In the genomic region with DNA sequence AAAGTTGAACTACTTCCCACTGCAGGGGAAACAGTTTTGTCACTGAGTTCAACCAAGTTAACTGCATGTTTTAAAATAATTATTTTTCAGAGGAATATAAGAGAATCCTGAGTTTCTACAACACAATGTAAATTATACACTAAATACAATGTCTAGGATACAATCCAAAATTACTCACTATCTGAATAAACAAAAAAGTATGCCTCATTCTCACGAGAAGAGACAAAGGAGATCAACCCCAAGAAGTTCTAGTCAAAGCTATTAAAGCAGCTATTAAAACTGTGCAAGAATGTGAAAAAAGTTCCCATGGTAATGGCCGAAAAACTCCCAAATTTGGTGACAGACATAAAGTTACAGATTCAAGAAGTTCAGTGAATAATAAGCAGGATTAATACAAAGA, we compare ENCODE assay signal across 1 cellular context.
TF ChIP-seq lines count a peak whose summit lies in the region.

No MANE protein-coding gene starts in this region.

TF ChIP-seq in IMR-90, 13 proteins besides CTCF, POLR2A, EP300 and RAD21:
- no peak for TF ChIP-seq SMC3 (IDR thresholded peaks at IDR 0.05; ENCODE audit: low read depth, low read length)
- no peak for TF ChIP-seq CHD1 (IDR thresholded peaks at IDR 0.05; ENCODE audit: low read depth, low read length)
- no peak for TF ChIP-seq CEBPB (IDR thresholded peaks at IDR 0.05; ENCODE audit: low read depth, low read length)
- TF ChIP-seq, protein P1, sequence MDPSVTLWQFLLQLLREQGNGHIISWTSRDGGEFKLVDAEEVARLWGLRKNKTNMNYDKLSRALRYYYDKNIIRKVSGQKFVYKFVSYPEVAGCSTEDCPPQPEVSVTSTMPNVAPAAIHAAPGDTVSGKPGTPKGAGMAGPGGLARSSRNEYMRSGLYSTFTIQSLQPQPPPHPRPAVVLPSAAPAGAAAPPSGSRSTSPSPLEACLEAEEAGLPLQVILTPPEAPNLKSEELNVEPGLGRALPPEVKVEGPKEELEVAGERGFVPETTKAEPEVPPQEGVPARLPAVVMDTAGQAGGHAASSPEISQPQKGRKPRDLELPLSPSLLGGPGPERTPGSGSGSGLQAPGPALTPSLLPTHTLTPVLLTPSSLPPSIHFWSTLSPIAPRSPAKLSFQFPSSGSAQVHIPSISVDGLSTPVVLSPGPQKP (IDR thresholded peaks at IDR 0.05; ENCODE audit: borderline replicate concordance, low read depth, low read length), result no peak
- TF ChIP-seq RFX5 (IDR thresholded peaks at IDR 0.05; ENCODE audit: low read depth, low read length), result no peak
- TF ChIP-seq MAFK (IDR thresholded peaks at IDR 0.05; ENCODE audit: low read depth, low read length), result no peak
- TF ChIP-seq BHLHE40 (IDR thresholded peaks at IDR 0.05; ENCODE audit: low read depth, low read length), result no peak
- TF ChIP-seq, protein P2, sequence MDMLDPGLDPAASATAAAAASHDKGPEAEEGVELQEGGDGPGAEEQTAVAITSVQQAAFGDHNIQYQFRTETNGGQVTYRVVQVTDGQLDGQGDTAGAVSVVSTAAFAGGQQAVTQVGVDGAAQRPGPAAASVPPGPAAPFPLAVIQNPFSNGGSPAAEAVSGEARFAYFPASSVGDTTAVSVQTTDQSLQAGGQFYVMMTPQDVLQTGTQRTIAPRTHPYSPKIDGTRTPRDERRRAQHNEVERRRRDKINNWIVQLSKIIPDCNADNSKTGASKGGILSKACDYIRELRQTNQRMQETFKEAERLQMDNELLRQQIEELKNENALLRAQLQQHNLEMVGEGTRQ (IDR thresholded peaks at IDR 0.05; ENCODE audit: low read depth, low read length), result no peak
- TF ChIP-seq MXI1 (IDR thresholded peaks at IDR 0.05; ENCODE audit: borderline replicate concordance, low read depth, low read length), result no peak
